Comparison of ENCODE assay signal across 8 cellular contexts in the genomic region with DNA sequence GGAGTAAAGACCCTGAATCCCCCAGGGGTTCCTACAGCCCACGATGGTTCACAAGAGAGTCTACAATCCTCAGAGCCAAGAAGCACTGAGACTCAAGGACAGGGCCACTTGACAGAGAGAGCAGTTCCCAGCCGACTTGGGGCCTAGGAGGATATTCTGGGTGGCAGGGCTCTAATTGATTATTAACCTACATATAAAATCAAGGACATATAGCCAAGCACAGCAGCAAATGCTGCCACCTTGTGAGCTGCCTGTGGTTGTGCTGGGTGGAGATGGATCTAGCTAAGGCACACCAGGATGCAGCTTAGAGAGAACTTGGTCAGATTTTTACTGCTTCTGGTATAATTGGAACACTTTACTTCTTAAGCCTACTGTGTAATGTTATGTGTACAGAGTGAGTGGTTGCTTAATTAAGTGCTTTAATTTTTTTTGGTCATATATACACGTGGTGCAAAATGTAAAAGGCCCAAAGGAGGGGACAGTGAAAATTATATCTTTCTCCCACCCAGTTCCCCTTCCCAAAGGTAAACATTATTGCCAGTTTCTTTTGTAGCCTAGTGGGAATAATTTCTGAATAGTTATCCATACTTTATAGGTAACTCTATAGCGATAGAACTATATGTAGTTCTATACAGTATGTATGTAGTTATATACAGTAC.
DNase-seq lines count a peak whose midpoint lies in the region; ATAC-seq and TF ChIP-seq lines count a peak whose summit lies in the region.

No MANE protein-coding gene starts in this region.

- peak; percentile 27 for DNase-seq in Caki2 (ENCODE audit: low read depth)
- peak; percentile 60 for DNase-seq in H9
- DNase-seq in SK-N-MC (ENCODE audit: low read depth, low spot score): no peak
- peak; percentile 48 for DNase-seq in activated naive CD8-positive, alpha-beta T cell treated with anti-CD3 and anti-CD28 coated beads, Interleukin-2, amount 10 ng/mL, durations not matched to agents 7 days and 5 days
- peak; percentile 65 for DNase-seq in left lobe of liver (ENCODE audit: low spot score)
- peak; percentile 48 for DNase-seq in stimulated activated naive CD8-positive, alpha-beta T cell treated with anti-CD3 and anti-CD28 coated beads, Interleukin-15, Interleukin-2, amounts not matched to agents 100 U/mL and 50 U/mL, for 24 hours

- H2BK5ac ChIP-seq in H9 (ENCODE audit: insufficient read length, low read length): no peak overlapping the region

- H3K27ac Mint-ChIP-seq in H9: peak overlapping the region in 1 of 3 experiments; percentile 20; a peak in 1 of 7 replicates
- H3K27ac Mint-ChIP-seq in activated naive CD8-positive, alpha-beta T cell treated with anti-CD3 and anti-CD28 coated beads, Interleukin-2, amount 10 ng/mL, durations not matched to agents 7 days and 5 days: peak overlapping the region; percentile 93

- H3K27me3 Mint-ChIP-seq in H9 (ENCODE audit: low read depth): no peaks in the 10 kb centered on the region
- H3K27me3 Mint-ChIP-seq in activated naive CD8-positive, alpha-beta T cell treated with anti-CD3 and anti-CD28 coated beads, Interleukin-2, amount 10 ng/mL, durations not matched to agents 7 days and 5 days: no peaks in the 10 kb centered on the region

- H3K14ac ChIP-seq in H9 (ENCODE audit: insufficient read depth, low read length): no peak overlapping the region

- no peak overlapping the region for H3K56ac ChIP-seq in H9 (ENCODE audit: insufficient read length, low read depth, low read length)

- peaks cover 11 to 21% of the 10 kb centered on the region in 2 experiments for H3K4me1 Mint-ChIP-seq in H9
- peaks cover 65% of the 10 kb centered on the region for H3K4me1 Mint-ChIP-seq in activated naive CD8-positive, alpha-beta T cell treated with anti-CD3 and anti-CD28 coated beads, Interleukin-2, amount 10 ng/mL, durations not matched to agents 7 days and 5 days

- TF ChIP-seq CTCF in H9 (conservative IDR thresholded peaks at IDR 0.05): peak; percentile 84

- ATAC-seq in activated naive CD8-positive, alpha-beta T cell treated with anti-CD3 and anti-CD28 coated beads, Interleukin-2, amount 10 ng/mL, durations not matched to agents 7 days and 5 days (ENCODE audit: low read depth): peak; percentile 41
- peak; percentile 83 for ATAC-seq in left lobe of liver
- peak; percentile 53 for ATAC-seq in stimulated activated naive CD8-positive, alpha-beta T cell treated with anti-CD3 and anti-CD28 coated beads, Interleukin-15, Interleukin-2, amounts not matched to agents 100 U/mL and 50 U/mL, for 24 hours
- ATAC-seq in GM21360 (IDR thresholded peaks at IDR 0.05; ENCODE audit: unreplicated experiment): no peak
- ATAC-seq in HG03095 (IDR thresholded peaks at IDR 0.05; ENCODE audit: unreplicated experiment): no peak

- no CpG with 5 or more reads among the region's 4 CpGs for WGBS in H9 (ENCODE audit: extremely low coverage, insufficient read length, low lambda C conversion rate)

- H2AFZ ChIP-seq in H9 (ENCODE audit: low read length): no peak overlapping the region

- no peak overlapping the region for H3K4me3 Mint-ChIP-seq in H9
- H3K4me3 Mint-ChIP-seq in activated naive CD8-positive, alpha-beta T cell treated with anti-CD3 and anti-CD28 coated beads, Interleukin-2, amount 10 ng/mL, durations not matched to agents 7 days and 5 days: peak overlapping the region; percentile 83

- H4K91ac ChIP-seq in H9 (ENCODE audit: insufficient read length, low read depth, low read length): no peak overlapping the region

- no peak overlapping the region for H3K4me2 ChIP-seq in H9 (ENCODE audit: insufficient read depth, insufficient read length, low read length)

- no peak overlapping the region for H2BK20ac ChIP-seq in H9 (ENCODE audit: low read depth, low read length, poor library complexity, severe bottlenecking)

- H3K4me3 ChIP-seq in SK-N-MC: peak overlapping the region; percentile 24; the same call in 1 of the 2 replicates

- H3K9me3 ChIP-seq in H9 (ENCODE audit: control insufficient read depth, low read depth, low read length) (no peaks in the 10 kb centered on the region), SK-N-MC (ENCODE audit: low read depth, low read length) (no peaks in the 10 kb centered on the region)

- H3K23ac ChIP-seq in H9 (ENCODE audit: insufficient read length, low read depth, low read length): no peak overlapping the region

- no peak overlapping the region for H2AK5ac ChIP-seq in H9 (ENCODE audit: insufficient read length, low read length)

- peaks cover 6% of the 10 kb centered on the region; the same call in 1 of the 2 replicates for H3K79me2 ChIP-seq in H9 (ENCODE audit: insufficient read depth, low read length)

- H3K79me1 ChIP-seq in H9 (ENCODE audit: insufficient read depth, low read depth, low read length, poor library complexity, severe bottlenecking): no peaks in the 10 kb centered on the region

- H3K9ac ChIP-seq in H9 (ENCODE audit: extremely low read depth, insufficient read length, low read length): no peak overlapping the region
- no peak overlapping the region for H3K9ac ChIP-seq in SK-N-MC (ENCODE audit: insufficient read length)

- POLR2A ChIA-PET in activated naive CD8-positive, alpha-beta T cell treated with anti-CD3 and anti-CD28 coated beads, Interleukin-2, amount 10 ng/mL, durations not matched to agents 7 days and 5 days (lab: Charles Lee): interaction anchor here (2.5 to 4.6 kb wide), 2 partner anchors 71 to 140 kb away, joined by 12 to 88 read pairs; a partner anchor contains a TSS

- H2BK120ac ChIP-seq in H9 (ENCODE audit: low read depth, low read length, poor library complexity, severe bottlenecking): no peak overlapping the region

- no peak overlapping the region for H3T11ph ChIP-seq in H9 (ENCODE audit: low read length)

- no peaks in the 10 kb centered on the region for H3K36me3 Mint-ChIP-seq in H9 (ENCODE audit: insufficient read depth in 1 of 3, low read depth in 3 of 3)
- H3K36me3 Mint-ChIP-seq in activated naive CD8-positive, alpha-beta T cell treated with anti-CD3 and anti-CD28 coated beads, Interleukin-2, amount 10 ng/mL, durations not matched to agents 7 days and 5 days: peaks cover 1% of the 10 kb centered on the region

- in situ Hi-C loops in Caki2 (cut with HindIII; ENCODE audit: low pct_unique_long_range_greater_than_20kb, low sequenced_read_pairs): no loop called here

- no peak overlapping the region for H3K4ac ChIP-seq in H9 (ENCODE audit: low read depth, low read length)

- no peaks in the 10 kb centered on the region for H3K36me3 ChIP-seq in SK-N-MC (ENCODE audit: insufficient read depth, low read length)

- no peak overlapping the region for H4K8ac ChIP-seq in H9 (replicated peaks; ENCODE audit: insufficient read length, low read depth, low read length)

- H3K9me3 Mint-ChIP-seq in H9: no peaks in the 10 kb centered on the region
- H3K9me3 Mint-ChIP-seq in activated naive CD8-positive, alpha-beta T cell treated with anti-CD3 and anti-CD28 coated beads, Interleukin-2, amount 10 ng/mL, durations not matched to agents 7 days and 5 days: no peaks in the 10 kb centered on the region

- H3K27me3 ChIP-seq in H9 (ENCODE audit: insufficient read depth, low read length): no peaks in the 10 kb centered on the region

- H2BK12ac ChIP-seq in H9 (ENCODE audit: insufficient read length, low read depth, low read length): no peak overlapping the region

- peaks cover 11% of the 10 kb centered on the region; the same call in 1 of the 2 replicates for H3K4me1 ChIP-seq in H9 (ENCODE audit: insufficient read depth, low read length)

- H4K20me1 ChIP-seq in H9 (ENCODE audit: control insufficient read depth, insufficient read depth, insufficient read length): no peaks in the 10 kb centered on the region

- H3K18ac ChIP-seq in H9 (ENCODE audit: insufficient read length, low read depth, low read length): no peak overlapping the region

- H3K27ac ChIP-seq in H9 (ENCODE audit: insufficient read length, low read depth, low read length) (no peak overlapping the region), SK-N-MC (no peak overlapping the region)

- H2BK15ac ChIP-seq in H9 (ENCODE audit: low read depth, low read length): no peak overlapping the region

- no peaks in the 10 kb centered on the region for H3K23me2 ChIP-seq in H9 (ENCODE audit: insufficient read length, low read depth, low read length, poor library complexity, severe bottlenecking)

- no peak overlapping the region for H4K5ac ChIP-seq in H9 (ENCODE audit: insufficient read length, low read depth, low read length)

Comparison
In these comparisons a context has a peak if more than half of its experiments do, and no peak if none do; other contexts are left out.
1. ATAC-seq: peak in activated naive CD8-positive, alpha-beta T cell treated with anti-CD3 and anti-CD28 coated beads, Interleukin-2, amount 10 ng/mL, durations not matched to agents 7 days and 5 days (single experiment), left lobe of liver (single experiment) and stimulated activated naive CD8-positive, alpha-beta T cell treated with anti-CD3 and anti-CD28 coated beads, Interleukin-15, Interleukin-2, amounts not matched to agents 100 U/mL and 50 U/mL, for 24 hours (single experiment); none in GM21360 (single experiment) and HG03095 (single experiment).